In the genomic region with DNA sequence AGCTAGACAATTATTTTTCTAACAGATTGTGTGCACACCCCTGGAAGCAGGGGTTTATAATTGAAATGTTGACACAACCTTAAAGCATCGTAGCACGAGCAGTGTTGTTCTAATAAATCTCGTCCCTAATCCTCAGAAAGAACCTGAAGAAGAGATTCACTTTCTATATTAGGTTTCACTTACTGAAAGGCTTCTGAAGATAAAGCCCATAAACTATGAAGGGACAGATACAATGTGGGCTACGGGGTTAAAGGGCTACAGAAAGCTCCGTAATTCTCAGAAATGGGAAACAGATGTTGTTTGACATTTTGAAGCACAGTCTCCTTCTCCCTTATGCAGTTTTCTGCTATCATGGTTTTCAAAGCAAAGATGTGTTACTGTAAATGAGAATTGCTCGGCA, we compare ENCODE assay signal across 31 cellular contexts.
"Had no signal": no experiment of that assay in that cellular context is flagged by ENCODE, and none has a peak within 500 bp of the region (broad histone marks: within the 10 kb centered on the region; RNA-seq: fewer than 3 reads in every experiment).

No MANE protein-coding gene starts in this region.

- H3K27ac ChIP-seq: breast epithelium, epithelial cell of prostate, esophagus squamous epithelium, pancreas, prostate gland, sigmoid colon had no signal

- H3K9me3 ChIP-seq: esophagus squamous epithelium, pancreas, prostate gland, sigmoid colon had no signal

- H3K4me3 ChIP-seq: breast epithelium, esophagus squamous epithelium, pancreas, prostate gland, sigmoid colon had no signal

- FAIRE-seq: colon, frontal cortex, keratinocyte, pancreas, small intestine had no signal

- H3K36me3 ChIP-seq: breast epithelium, esophagus squamous epithelium, pancreas, prostate gland, sigmoid colon had no signal

- H3K4me1 ChIP-seq: breast epithelium, esophagus squamous epithelium, pancreas, prostate gland, sigmoid colon had no signal

- DNase-seq: activated B cell treated with CpG ODN at 0.5 μM for 24 hours; activated CD4-positive, alpha-beta T cell treated with anti-CD3 and anti-CD28 coated beads, Interleukin-2, amount 50 U/mL, for 1 hour; activated CD8-positive, alpha-beta T cell treated with anti-CD3 and anti-CD28 coated beads for 36 hours; activated naive CD4-positive, alpha-beta T cell; activated T-cell treated with anti-CD3 and anti-CD28 coated beads, Interleukin-2, amount 50 U/mL, for 72 hours; central memory CD4-positive, alpha-beta T cell; dermis blood vessel endothelial cell; effector CD4-positive, alpha-beta T cell; esophagus squamous epithelium; left cardiac atrium; mammary epithelial cell; naive B cell; nucleus accumbens; pancreas; retina; sigmoid colon; small intestine; stimulated activated CD4-positive, alpha-beta T cell treated with anti-CD3 and anti-CD28 coated beads, Interleukin-1b, Interleukin-23, amount 100 ng/mL, for 48 hours; stimulated activated CD4-positive, alpha-beta T cell treated with anti-CD3 and anti-CD28 coated beads, Interleukin-4, amount 100 ng/mL, for 4 hours; stimulated activated CD8-positive, alpha-beta memory T cell treated with anti-CD3 and anti-CD28 coated beads, Interleukin-4, amount 100 ng/mL, for 48 hours; stimulated activated naive CD8-positive, alpha-beta T cell treated with anti-CD3 and anti-CD28 coated beads, Interleukin-15, amount 100 ng/mL, for 72 hours; substantia nigra; T-helper 2 cell had no signal

- ATAC-seq: activated CD8-positive, alpha-beta T cell treated with anti-CD3 and anti-CD28 coated beads for 36 hours; activated naive CD4-positive, alpha-beta T cell treated with anti-CD3 and anti-CD28 coated beads, Interleukin-2, amount 50 U/mL, for 72 hours; activated T-cell treated with anti-CD3 and anti-CD28 coated beads, Interleukin-2, amount 50 U/mL, for 72 hours; left cardiac atrium; pancreas; stimulated activated memory B cell treated with anti-CD40 and anti-IgM and Interleukin-4, amounts not matched to agents 10 μg/mL and 1 μg/mL and 100 μg/mL, for 72 hours; stimulated activated naive CD8-positive, alpha-beta T cell treated with anti-CD3 and anti-CD28 coated beads, Interleukin-15, amount 100 ng/mL, for 72 hours had no signal
